In genomic region chr17:68033636-68034451, GRCh38 we compare ENCODE assay signal across 11 cellular contexts. TPM values are rescaled to one million over a fixed set of nuclear protein-coding genes. Genes with fewer than 3 reads are reported as not detected.
DNase-seq lines count a peak whose midpoint lies in the region; ATAC-seq and TF ChIP-seq lines count a peak whose summit lies in the region.
"Had no signal": no experiment of that assay in that cellular context is flagged by ENCODE, and none has a peak within 500 bp of the region (broad histone marks: within the 10 kb centered on the region; RNA-seq: fewer than 3 reads in every experiment).

No MANE protein-coding gene starts in this region.

- H3K27ac Mint-ChIP-seq in activated CD4-positive, alpha-beta T cell treated with anti-CD3 and anti-CD28 coated beads for 36 hours: no peak overlapping the region
- H3K27ac Mint-ChIP-seq: IgD-negative memory B cell; immature natural killer cell; stimulated activated naive CD8-positive, alpha-beta T cell treated with anti-CD3 and anti-CD28 coated beads, Interleukin-15, Interleukin-2, amounts not matched to agents 100 ng/mL and 50 ng/mL, for 24 hours had no signal

- no peak overlapping the region for H3K27ac ChIP-seq in KMS-11
- H3K27ac ChIP-seq in left lung: no peak overlapping the region

- no peaks in the 10 kb centered on the region for H3K27me3 Mint-ChIP-seq in activated CD4-positive, alpha-beta T cell treated with anti-CD3 and anti-CD28 coated beads for 36 hours
- H3K27me3 Mint-ChIP-seq: IgD-negative memory B cell; stimulated activated naive CD8-positive, alpha-beta T cell treated with anti-CD3 and anti-CD28 coated beads, Interleukin-15, Interleukin-2, amounts not matched to agents 100 ng/mL and 50 ng/mL, for 24 hours had no signal

- peaks cover 34% of the 10 kb centered on the region for H3K79me2 ChIP-seq in KMS-11 (ENCODE audit: insufficient read depth, low read depth)

- no peaks in the 10 kb centered on the region for H3K9me3 Mint-ChIP-seq in activated CD4-positive, alpha-beta T cell treated with anti-CD3 and anti-CD28 coated beads for 36 hours (ENCODE audit: low read depth)
- H3K9me3 Mint-ChIP-seq: IgD-negative memory B cell; immature natural killer cell; stimulated activated naive CD8-positive, alpha-beta T cell treated with anti-CD3 and anti-CD28 coated beads, Interleukin-15, Interleukin-2, amounts not matched to agents 100 ng/mL and 50 ng/mL, for 24 hours had no signal

- in situ Hi-C loops in Caki2 (cut with HindIII; ENCODE audit: low pct_unique_long_range_greater_than_20kb, low sequenced_read_pairs) (no loop called here), astrocyte of the cerebellum (cut with HindIII; ENCODE audit: low sequenced_read_pairs) (no loop called here)

- peaks cover 26% of the 10 kb centered on the region for H3K36me3 Mint-ChIP-seq in activated CD4-positive, alpha-beta T cell treated with anti-CD3 and anti-CD28 coated beads for 36 hours (ENCODE audit: low read depth)
- H3K36me3 Mint-ChIP-seq: IgD-negative memory B cell had no signal

- H3K4me2 ChIP-seq in KMS-11: no peak overlapping the region

- H3K27me3 ChIP-seq in KMS-11 (ENCODE audit: insufficient read depth, low read depth): no peaks in the 10 kb centered on the region
- no peaks in the 10 kb centered on the region for H3K27me3 ChIP-seq in kidney epithelial cell (ENCODE audit: control insufficient read depth, insufficient read depth, low read length)
- no peaks in the 10 kb centered on the region for H3K27me3 ChIP-seq in left lung

- peak overlapping the region; percentile 28; the same call in 1 of the 2 replicates for H2AFZ ChIP-seq in KMS-11 (ENCODE audit: low read depth)

- peaks cover 7% of the 10 kb centered on the region; the same call in 1 of the 2 replicates for H4K20me1 ChIP-seq in KMS-11 (ENCODE audit: insufficient read depth)

- H3K4me3 ChIP-seq in KMS-11 (IDR thresholded peaks at IDR 0.05; ENCODE audit: insufficient read depth, low read depth, low read length): no peak overlapping the region
- no peak overlapping the region for H3K4me3 ChIP-seq in astrocyte of the cerebellum (ENCODE audit: low read depth, low read length)
- H3K4me3 ChIP-seq in kidney epithelial cell (ENCODE audit: low read depth, low read length): no peak overlapping the region
- no peak overlapping the region for H3K4me3 ChIP-seq in left lung

- POLR2A ChIA-PET in activated CD4-positive, alpha-beta T cell treated with anti-CD3 and anti-CD28 coated beads for 36 hours (lab: Charles Lee): interaction anchor here (0.6 kb wide), 1 partner anchor 37 kb away, joined by 3 read pairs; no protein-coding TSS in a partner anchor

- intact Hi-C loops in activated CD4-positive, alpha-beta T cell treated with anti-CD3 and anti-CD28 coated beads for 36 hours (cut with DNase I, micrococcal nuclease): loop anchor here (2.0 to 10.0 kb wide), 3 partner anchors 257 to 479 kb away; partner anchors contain the start of genes ARSG (in 1 of the 2), NOL11 (in 1 of the 2), PRKAR1A (in 1 of the 2) and SLC16A6 (in 1 of the 2)
- intact Hi-C loops in left lung (cut with DNase I): no loop called here

- peaks cover 18% of the 10 kb centered on the region for H3K4me1 Mint-ChIP-seq in activated CD4-positive, alpha-beta T cell treated with anti-CD3 and anti-CD28 coated beads for 36 hours

- no peak overlapping the region for H3K4me3 Mint-ChIP-seq in activated CD4-positive, alpha-beta T cell treated with anti-CD3 and anti-CD28 coated beads for 36 hours
- H3K4me3 Mint-ChIP-seq: stimulated activated naive CD8-positive, alpha-beta T cell treated with anti-CD3 and anti-CD28 coated beads, Interleukin-15, Interleukin-2, amounts not matched to agents 100 ng/mL and 50 ng/mL, for 24 hours had no signal

- TF ChIP-seq CTCF in KMS-11 (conservative IDR thresholded peaks at IDR 0.05; ENCODE audit: low read depth, low read length): no peak
- no peak for TF ChIP-seq CTCF in astrocyte of the cerebellum (IDR thresholded peaks at IDR 0.05; ENCODE audit: low read depth, low read length, missing control alignments)
- TF ChIP-seq CTCF in kidney epithelial cell (IDR thresholded peaks at IDR 0.05; ENCODE audit: insufficient read depth, low read length, poor library complexity, severe bottlenecking): no peak
- TF ChIP-seq CTCF in left lung (IDR thresholded peaks at IDR 0.05): no peak

- H3K9ac ChIP-seq in KMS-11: no peak overlapping the region

- CTCF ChIA-PET in activated CD4-positive, alpha-beta T cell treated with anti-CD3 and anti-CD28 coated beads for 36 hours (lab: Charles Lee): no interaction called here

- no peaks in the 10 kb centered on the region for H3K9me3 ChIP-seq in left lung

- ATAC-seq in activated CD4-positive, alpha-beta T cell treated with anti-CD3 and anti-CD28 coated beads for 36 hours: no peak
- ATAC-seq in HG03469 (IDR thresholded peaks at IDR 0.05; ENCODE audit: unreplicated experiment): no peak
- no peak for ATAC-seq in left lung

- H3K4me1 ChIP-seq in KMS-11 (ENCODE audit: low read depth, poor library complexity, severe bottlenecking): peaks cover 24% of the 10 kb centered on the region
- H3K4me1 ChIP-seq in left lung: peaks cover 3 to 13% of the 10 kb centered on the region in 2 donors

- peaks cover 13% of the 10 kb centered on the region; the same call in 1 of the 2 replicates for H3K36me3 ChIP-seq in KMS-11 (ENCODE audit: insufficient read depth)
- no peaks in the 10 kb centered on the region for H3K36me3 ChIP-seq in kidney epithelial cell (ENCODE audit: control insufficient read depth, insufficient read depth, low read length)
- peaks cover 0 to 18% of the 10 kb centered on the region in 2 donors for H3K36me3 ChIP-seq in left lung

- DNase-seq in Caki2 (ENCODE audit: low read depth): peak; percentile 90
- peak; percentile 31 for DNase-seq in astrocyte of the cerebellum (ENCODE audit: low read depth)
- DNase-seq in kidney epithelial cell (ENCODE audit: low read depth): peak; percentile 39
- no peak for DNase-seq in activated CD4-positive, alpha-beta T cell treated with anti-CD3 and anti-CD28 coated beads for 36 hours
- DNase-seq in left lung: no peak
- DNase-seq in NCI-H2029 treated with DMSO at 0.1 percent for 48 hours (lab: John Stamatoyannopoulos, UW): no peak
- DNase-seq: immature natural killer cell had no signal

RNA-seq across cellular contexts. Expression of gene KPNA2, which starts 1.7 kb away (rescaled TPM):
- 111 and 134 TPM in 2 replicates for total RNA-seq in Caki2 (2014; rRNA removed; shearing (Covaris generic); ENCODE audit: low replicate concordance)
- total RNA-seq in kidney epithelial cell: 79.1 and 91.9 TPM in 2 replicates
- total RNA-seq in activated CD4-positive, alpha-beta T cell treated with anti-CD3 and anti-CD28 coated beads for 36 hours: 100 to 1,000 TPM; 186 to 190 TPM
- 10 to 100 TPM; 41.1 to 56.1 TPM for total RNA-seq in left lung

RNA-seq across cellular contexts. Expression of gene C17orf58, which starts 37.6 kb away (rescaled TPM):
- total RNA-seq in Caki2 (2014; rRNA removed; shearing (Covaris generic); ENCODE audit: low replicate concordance): 22.0 and 24.7 TPM in 2 replicates
- total RNA-seq in kidney epithelial cell (10.4 and 14.7 TPM in 2 replicates), left lung (1 to 10 TPM; 6.3 to 6.6 TPM)
- total RNA-seq in activated CD4-positive, alpha-beta T cell treated with anti-CD3 and anti-CD28 coated beads for 36 hours: 10 to 100 TPM; 19.4 to 23.7 TPM

Comparison
In these comparisons a context has a peak if more than half of its experiments do, and no peak if none do; other contexts are left out.
1. DNase-seq: peak in Caki2 (single experiment), astrocyte of the cerebellum (single experiment) and kidney epithelial cell (single experiment); none in activated CD4-positive, alpha-beta T cell treated with anti-CD3 and anti-CD28 coated beads for 36 hours (single experiment), left lung (0 of 2) and NCI-H2029 treated with DMSO at 0.1 percent for 48 hours (single experiment).
2. intact Hi-C loops: an anchor here in activated CD4-positive, alpha-beta T cell treated with anti-CD3 and anti-CD28 coated beads for 36 hours (2.0 to 10.0 kb wide); none called in left lung.